ENCODE assay signal across 9 cellular contexts in the genomic region with DNA sequence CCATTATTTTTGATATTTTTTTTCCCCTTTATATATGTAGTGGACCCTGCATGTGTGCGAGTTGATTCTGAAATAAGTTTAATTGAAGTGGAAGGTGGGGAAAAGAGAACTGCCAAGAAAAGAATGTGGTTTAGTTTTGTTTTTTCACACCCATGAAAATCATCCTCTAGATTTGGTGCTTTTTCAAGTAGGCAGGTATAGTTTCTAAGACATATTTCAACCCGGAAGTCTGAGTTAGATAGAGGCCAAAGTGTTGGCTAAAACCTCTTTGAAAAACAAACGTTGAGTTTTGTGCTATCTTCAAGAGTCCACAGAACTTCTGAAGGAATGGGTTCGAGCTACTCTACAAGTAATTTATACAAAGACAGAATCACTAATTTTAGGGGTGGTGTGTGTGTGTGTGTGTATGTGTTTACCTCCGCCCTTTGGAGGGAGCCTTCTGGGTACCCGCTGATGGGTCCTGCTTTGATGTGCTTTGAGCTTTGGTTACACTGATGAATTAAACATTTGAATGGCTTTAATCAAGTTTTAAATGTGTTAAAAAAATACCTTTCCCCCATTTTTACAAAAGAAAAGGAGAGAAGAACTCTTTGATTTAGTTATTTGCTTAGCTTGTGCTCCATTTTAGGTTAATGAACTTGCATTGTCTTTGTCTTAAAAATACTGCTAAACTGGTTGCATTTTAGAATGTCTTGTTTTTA. TPM values are rescaled to one million over a fixed set of nuclear protein-coding genes. Genes with fewer than 3 reads are reported as not detected.
DNase-seq lines count a peak whose midpoint lies in the region; ATAC-seq and TF ChIP-seq lines count a peak whose summit lies in the region.
"Had no signal": no experiment of that assay in that cellular context is flagged by ENCODE, and none has a peak within 500 bp of the region (broad histone marks: within the 10 kb centered on the region; RNA-seq: fewer than 3 reads in every experiment).

No MANE protein-coding gene starts in this region.

- no peak for DNase-seq in GM06990 (ENCODE audit: extremely low read depth, insufficient read length)
- DNase-seq in PC-3 = peak; percentile 17
- DNase-seq in retina = no peak
- DNase-seq in RWPE1 (ENCODE audit: low spot score) = no peak
- DNase-seq: SHP77 treated with DMSO at 0.1 percent for 48 hours had no signal

- H3K9ac ChIP-seq in PC-3 (ENCODE audit: low read length) = peak overlapping the region; percentile 97
- H3K9ac ChIP-seq in endocrine pancreas (ENCODE audit: control insufficient read depth, insufficient read depth, low read length) = no peak overlapping the region
- H3K9ac ChIP-seq in parathyroid adenoma = no peak overlapping the region

- H3F3A ChIP-seq in PC-3 (ENCODE audit: low read length, unreplicated experiment) = no peaks in the 10 kb centered on the region

- CTCF ChIA-PET in PC-3 (lab: Charles Lee) (no interaction called here), RWPE1 (lab: Yijun Ruan, JAX) (interaction anchor here (0.6 kb wide), 3 partner anchors 46 to 1151 kb away, joined by 3 to 5 read pairs (median 3); no protein-coding TSS in a partner anchor)

- peak overlapping the region; percentile 86 for H3K27ac ChIP-seq in PC-3 (ENCODE audit: low read length)
- H3K27ac ChIP-seq in parathyroid adenoma = no peak overlapping the region
- no peak overlapping the region for H3K27ac ChIP-seq in RWPE1

- no peaks in the 10 kb centered on the region for H3K9me2 ChIP-seq in PC-3 (replicated peaks; ENCODE audit: low read length)

- no peak for TF ChIP-seq CTCF in GM06990 (IDR thresholded peaks at IDR 0.05; ENCODE audit: insufficient read depth, low read length, poor library complexity, severe bottlenecking)
- TF ChIP-seq CTCF in PC-3 (conservative IDR thresholded peaks at IDR 0.05; ENCODE audit: low read depth, low read length) = no peak
- no peak for TF ChIP-seq CTCF in parathyroid adenoma (IDR thresholded peaks at IDR 0.05)
- no peak for TF ChIP-seq CTCF in RWPE1 (conservative IDR thresholded peaks at IDR 0.05; ENCODE audit: low read depth)

- H3K4me1 ChIP-seq in PC-3 (ENCODE audit: insufficient read depth, low read length) = peaks cover 43% of the 10 kb centered on the region
- peaks cover 6% of the 10 kb centered on the region for H3K4me1 ChIP-seq in endocrine pancreas (ENCODE audit: control insufficient read depth, insufficient read depth, low read length)
- H3K4me1 ChIP-seq in parathyroid adenoma = peaks cover 4% of the 10 kb centered on the region

- H3K27me3 ChIP-seq in GM06990 (replicated peaks; ENCODE audit: control insufficient read depth, insufficient read depth, low read length) (no peaks in the 10 kb centered on the region), PC-3 (ENCODE audit: low read length) (no peaks in the 10 kb centered on the region), endocrine pancreas (ENCODE audit: control insufficient read depth, insufficient read depth, low read length) (no peaks in the 10 kb centered on the region), parathyroid adenoma (ENCODE audit: control insufficient read depth, insufficient read depth, low read length) (no peaks in the 10 kb centered on the region)

- H4K20me1 ChIP-seq in PC-3 (ENCODE audit: low read length) = peaks cover 46% of the 10 kb centered on the region

- H3K9me3 ChIP-seq in PC-3 (ENCODE audit: low read length) (no peaks in the 10 kb centered on the region), endocrine pancreas (ENCODE audit: control insufficient read depth, low read length) (no peaks in the 10 kb centered on the region), parathyroid adenoma (ENCODE audit: control insufficient read depth, low read length) (no peaks in the 10 kb centered on the region)

- H2AFZ ChIP-seq in PC-3 (ENCODE audit: low read length) = no peak overlapping the region
- no peak overlapping the region for H2AFZ ChIP-seq in parathyroid adenoma

- POLR2A ChIA-PET in PC-3 (lab: Charles Lee; ENCODE audit: unreplicated experiment) = interaction anchor here (0.6 kb wide), 1 partner anchor 30 kb away, joined by 4 read pairs; no protein-coding TSS in a partner anchor
- POLR2A ChIA-PET in RWPE1 (lab: Yijun Ruan, JAX; ENCODE audit: low non-redundant PET) = interaction anchor here (0.6 kb wide), 1 partner anchor 253 kb away, joined by 3 read pairs; no protein-coding TSS in a partner anchor

- H3K4me3 ChIP-seq in GM06990 (replicated peaks; ENCODE audit: low read depth, low read length) (peak overlapping the region; percentile 95), PC-3 (ENCODE audit: low read length) (peak overlapping the region; percentile 97), endocrine pancreas (ENCODE audit: control insufficient read depth, insufficient read depth, low read length) (peak overlapping the region; percentile 76), parathyroid adenoma (ENCODE audit: low read depth, low read length) (peak overlapping the region; percentile 86)

- no TSS peak for BruUV-seq in PC-3 (replicated peaks; lab: Mats Ljungman, UMichigan)

- H3K4me2 ChIP-seq in PC-3 (ENCODE audit: low read length) = peak overlapping the region; percentile 87
- H3K4me2 ChIP-seq in parathyroid adenoma (ENCODE audit: low read length) = peak overlapping the region; percentile 97

- intact Hi-C loops in PC-3 (cut with micrococcal nuclease) = loop anchor here (5.0 kb wide), 2 partner anchors 298 to 388 kb away; no protein-coding TSS in a partner anchor

- peaks cover 75% of the 10 kb centered on the region for H3K79me2 ChIP-seq in PC-3 (ENCODE audit: low read length)
- H3K79me2 ChIP-seq in parathyroid adenoma = peaks cover 36% of the 10 kb centered on the region

- no peak for ATAC-seq in PC-3
- no peak for ATAC-seq in GM18511 (IDR thresholded peaks at IDR 0.05; ENCODE audit: unreplicated experiment)
- no peak for ATAC-seq in GM19395 (IDR thresholded peaks at IDR 0.05; ENCODE audit: unreplicated experiment)

- H3K36me3 ChIP-seq in GM06990 (ENCODE audit: control insufficient read depth, insufficient read depth, low read length) (no peaks in the 10 kb centered on the region), PC-3 (ENCODE audit: low read depth, low read length) (peaks cover 6% of the 10 kb centered on the region; the same call in 1 of the 2 replicates), endocrine pancreas (ENCODE audit: control insufficient read depth, insufficient read depth, low read length) (no peaks in the 10 kb centered on the region), parathyroid adenoma (ENCODE audit: control insufficient read depth, insufficient read depth, low read length) (no peaks in the 10 kb centered on the region)

RNA-seq across cellular contexts. Expression of a gene that starts 2.5 kb away (rescaled TPM):
- total RNA-seq in PC-3 (2014; rRNA removed) = 26.0 and 31.8 TPM in 2 replicates
